Comparison of ENCODE assay signal across 13 cellular contexts in the genomic region with DNA sequence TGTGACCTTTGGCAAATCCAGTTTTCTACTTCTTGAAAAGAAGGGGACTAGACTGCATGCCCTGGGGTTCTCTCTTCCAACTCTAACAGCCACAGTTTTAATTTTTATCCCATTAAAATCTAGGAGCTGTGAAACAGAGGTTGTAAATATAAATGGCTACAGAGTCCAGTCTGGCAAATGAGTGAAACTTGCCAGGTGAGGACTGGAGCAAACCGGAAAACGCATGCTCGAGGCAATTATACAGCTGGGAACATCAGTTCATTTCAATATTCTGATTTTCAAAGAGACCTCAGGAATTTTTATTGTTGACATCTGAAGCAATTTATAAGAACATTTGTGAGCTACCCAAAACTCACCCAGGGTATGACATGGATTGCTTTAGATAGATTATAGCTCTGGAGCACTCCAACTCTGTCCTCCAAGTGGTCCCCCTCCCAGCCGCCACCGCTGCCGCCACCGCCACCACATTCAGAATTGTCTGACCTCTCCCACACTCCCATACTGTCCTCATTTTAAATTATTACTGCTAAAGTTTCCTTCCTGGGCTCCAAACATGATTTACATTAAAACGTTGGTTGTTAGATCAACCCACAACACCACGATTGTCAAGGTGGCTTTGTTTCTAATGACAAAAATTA.
A peak's percentile ranks its signal among the peaks of the same experiment; 100 is the strongest.
DNase-seq lines count a peak whose midpoint lies in the region; ATAC-seq, FAIRE-seq and TF ChIP-seq lines count a peak whose summit lies in the region.
"Had no signal": no experiment of that assay in that cellular context is flagged by ENCODE, and none has a peak within 500 bp of the region (broad histone marks: within the 10 kb centered on the region; RNA-seq: fewer than 3 reads in every experiment).

No MANE protein-coding gene starts in this region.

- H3K36me3 ChIP-seq in PC-3 (ENCODE audit: low read depth, low read length), result no peaks in the 10 kb centered on the region
- H3K36me3 ChIP-seq in kidney (ENCODE audit: control insufficient read depth in 1 of 2, insufficient read depth in 2 of 2, low read length in 2 of 2), result no peaks in the 10 kb centered on the region
- H3K36me3 ChIP-seq in CD4-positive, alpha-beta memory T cell (ENCODE audit: insufficient read depth, low read length), result no peaks in the 10 kb centered on the region

- BruUV-seq in PC-3 (replicated peaks; lab: Mats Ljungman, UMichigan), result no TSS peak

- H3K4me3 Mint-ChIP-seq in progenitor cell of endocrine pancreas (ENCODE audit: low read depth), result no peak overlapping the region
- H3K4me3 Mint-ChIP-seq in CD4-positive, alpha-beta memory T cell, result no peak overlapping the region
- H3K4me3 Mint-ChIP-seq: B cell; CD4-positive, alpha-beta T cell had no signal

- H3K9ac ChIP-seq in PC-3 (ENCODE audit: low read length) (no peak overlapping the region), kidney (ENCODE audit: low read length in 2 of 2) (no peak overlapping the region)

- TF ChIP-seq CTCF in AG04449 (IDR thresholded peaks at IDR 0.05; ENCODE audit: insufficient read depth, low read length, missing control alignments) (no peak), PC-3 (conservative IDR thresholded peaks at IDR 0.05; ENCODE audit: low read depth, low read length) (no peak), kidney (IDR thresholded peaks at IDR 0.05; ENCODE audit: borderline replicate concordance, extremely low read depth, insufficient read depth) (no peak), progenitor cell of endocrine pancreas (IDR thresholded peaks at IDR 0.05; ENCODE audit: unreplicated experiment) (no peak)

- POLR2A ChIA-PET in AG04449 (lab: Yijun Ruan, JAX), result no interaction called here
- POLR2A ChIA-PET in PC-3 (lab: Charles Lee; ENCODE audit: unreplicated experiment), result no interaction called here
- POLR2A ChIA-PET in CD4-positive, alpha-beta memory T cell (lab: Charles Lee; ENCODE audit: partially characterized antibody), result interaction anchor here (1.5 kb wide), 1 partner anchor 10 kb away, joined by 3 read pairs; no protein-coding TSS in a partner anchor

- no peaks in the 10 kb centered on the region for H4K20me1 ChIP-seq in PC-3 (ENCODE audit: low read length)

- no peaks in the 10 kb centered on the region for H3K27me3 Mint-ChIP-seq in progenitor cell of endocrine pancreas
- H3K27me3 Mint-ChIP-seq in CD4-positive, alpha-beta memory T cell, result peaks cover 9 to 16% of the 10 kb centered on the region in 2 donors

- no peaks in the 10 kb centered on the region for H3K27me3 ChIP-seq in PC-3 (ENCODE audit: low read length)
- no peaks in the 10 kb centered on the region for H3K27me3 ChIP-seq in CD4-positive, alpha-beta memory T cell (ENCODE audit: insufficient read depth, low read length)

- no peak for ATAC-seq in PC-3
- no peak for ATAC-seq in HG02938 (IDR thresholded peaks at IDR 0.05; ENCODE audit: unreplicated experiment)

- CTCF ChIA-PET in AG04449 (lab: Yijun Ruan, JAX), result interaction anchor here (0.7 to 13.6 kb wide), 31 partner anchors 9 to 463 kb away, joined by 3 to 369 read pairs (median 5); a partner anchor contains a TSS
- CTCF ChIA-PET in PC-3 (lab: Charles Lee), result interaction anchor here (0.6 to 2.5 kb wide), 3 partner anchors 132 to 442 kb away, joined by 3 to 16 read pairs (median 5); no protein-coding TSS in a partner anchor
- CTCF ChIA-PET in CD4-positive, alpha-beta memory T cell (lab: Charles Lee; ENCODE audit: partially characterized antibody), result interaction anchor here (0.6 to 4.5 kb wide), 25 partner anchors 9 to 262 kb away, joined by 3 to 145 read pairs (median 4); a partner anchor contains a TSS

- DNase-seq in AG04449 (ENCODE audit: low read depth, low spot score) (no peak), PC-3 (no peak), kidney (no peak), progenitor cell of endocrine pancreas (ENCODE audit: low spot score, unreplicated experiment) (no peak), AML-193 (lab: John Stamatoyannopoulos, UW) (no peak), KG1 (lab: John Stamatoyannopoulos, UW) (no peak)
- no peak for DNase-seq in CD4-positive, alpha-beta memory T cell
- DNase-seq: GDM1, NCI-H510A, SIG-M5 had no signal

- peaks cover 56% of the 10 kb centered on the region for H3K4me1 Mint-ChIP-seq in progenitor cell of endocrine pancreas (ENCODE audit: low read depth)
- no peaks in the 10 kb centered on the region for H3K4me1 Mint-ChIP-seq in CD4-positive, alpha-beta memory T cell
- H3K4me1 Mint-ChIP-seq: B cell had no signal

- FAIRE-seq in kidney (lab: Jason Lieb, UNC), result no peak

- no peak overlapping the region for H3K27ac ChIP-seq in PC-3 (ENCODE audit: low read length)
- H3K27ac ChIP-seq in kidney (ENCODE audit: low read depth in 2 of 2, low read length in 2 of 2), result peak overlapping the region in 1 of 2 donors; percentile 33
- H3K27ac ChIP-seq in CD4-positive, alpha-beta memory T cell (ENCODE audit: low read depth, low read length), result no peak overlapping the region

- H2AFZ ChIP-seq in PC-3 (ENCODE audit: low read length), result peak overlapping the region; percentile 65

- peaks cover 34% of the 10 kb centered on the region for H3K4me1 ChIP-seq in PC-3 (ENCODE audit: insufficient read depth, low read length)
- peaks cover 0 to 3% of the 10 kb centered on the region in 2 donors for H3K4me1 ChIP-seq in kidney (ENCODE audit: control insufficient read depth in 1 of 2, insufficient read depth in 1 of 2, low read depth in 1 of 2, low read length in 2 of 2)
- no peaks in the 10 kb centered on the region for H3K4me1 ChIP-seq in CD4-positive, alpha-beta memory T cell (ENCODE audit: insufficient read depth, low read length)

- no peaks in the 10 kb centered on the region for H3K9me2 ChIP-seq in PC-3 (replicated peaks; ENCODE audit: low read length)

- H3K4me3 ChIP-seq in AG04449 (ENCODE audit: low read depth, low read length), result 0 out of 2 replicates have a peak overlapping the region, but pooled peaks have one; percentile 12
- no peak overlapping the region for H3K4me3 ChIP-seq in PC-3 (ENCODE audit: low read length)
- peak overlapping the region; percentile 3 to 17 for H3K4me3 ChIP-seq in kidney (ENCODE audit: low read length in 2 of 2)
- no peak overlapping the region for H3K4me3 ChIP-seq in CD4-positive, alpha-beta memory T cell (ENCODE audit: low read length in 2 of 2)

- H3K9me3 ChIP-seq in PC-3 (ENCODE audit: low read length) (no peaks in the 10 kb centered on the region), kidney (ENCODE audit: control insufficient read depth in 1 of 2, low read length in 2 of 2) (no peaks in the 10 kb centered on the region)
- no peaks in the 10 kb centered on the region for H3K9me3 ChIP-seq in CD4-positive, alpha-beta memory T cell (ENCODE audit: control insufficient read depth in 1 of 2, low read length in 2 of 2)

- H3K4me2 ChIP-seq in PC-3 (ENCODE audit: low read length), result peak overlapping the region; percentile 33; the same call in 1 of the 2 replicates

- no peaks in the 10 kb centered on the region for H3F3A ChIP-seq in PC-3 (ENCODE audit: low read length, unreplicated experiment)

- no peaks in the 10 kb centered on the region for H3K36me3 Mint-ChIP-seq in progenitor cell of endocrine pancreas (ENCODE audit: insufficient read depth)
- no peaks in the 10 kb centered on the region for H3K36me3 Mint-ChIP-seq in CD4-positive, alpha-beta memory T cell

- peak overlapping the region; percentile 18 for H3K27ac Mint-ChIP-seq in progenitor cell of endocrine pancreas
- H3K27ac Mint-ChIP-seq in CD4-positive, alpha-beta memory T cell, result no peak overlapping the region
- H3K27ac Mint-ChIP-seq: B cell; CD4-positive, alpha-beta T cell had no signal

- H3K9me3 Mint-ChIP-seq in progenitor cell of endocrine pancreas (ENCODE audit: low read depth), result no peaks in the 10 kb centered on the region
- no peaks in the 10 kb centered on the region for H3K9me3 Mint-ChIP-seq in CD4-positive, alpha-beta memory T cell
- H3K9me3 Mint-ChIP-seq: CD4-positive, alpha-beta T cell had no signal

- no peaks in the 10 kb centered on the region for H3K79me2 ChIP-seq in PC-3 (ENCODE audit: low read length)

- intact Hi-C loops in PC-3 (cut with micrococcal nuclease) (loop anchor here (1.0 to 10.0 kb wide), 4 partner anchors 104 to 926 kb away; a partner anchor contains a TSS), kidney (cut with DNase I) (no loop called here)
- intact Hi-C loops in CD4-positive, alpha-beta memory T cell (cut with micrococcal nuclease), result loop anchor here (1.0 to 5.0 kb wide), 5 partner anchors 16 to 444 kb away; no protein-coding TSS in a partner anchor

Comparison
In these comparisons a context has a peak if more than half of its experiments do, and no peak if none do; other contexts are left out.
1. H3K4me3 ChIP-seq: peak in AG04449 (single experiment) and kidney (2 of 2); none in PC-3 (single experiment) and CD4-positive, alpha-beta memory T cell (0 of 2).